In genomic region chr7:1101580-1102431, GRCh38 we compare ENCODE assay signal across 15 cellular contexts. TPM values are rescaled to one million over a fixed set of nuclear protein-coding genes. Genes with fewer than 3 reads are reported as not detected.
DNase-seq lines count a peak whose midpoint lies in the region; ATAC-seq, FAIRE-seq and TF ChIP-seq lines count a peak whose summit lies in the region.
"Had no signal": no experiment of that assay in that cellular context is flagged by ENCODE, and none has a peak within 500 bp of the region (broad histone marks: within the 10 kb centered on the region; RNA-seq: fewer than 3 reads in every experiment).

No MANE protein-coding gene starts in this region.

- FAIRE-seq in HepG2 (lab: Jason Lieb, UNC), result peak; percentile 34
- FAIRE-seq: K562 had no signal

- TF ChIP-seq RAD21 in HepG2 (CRISPR knock-in tag; IDR thresholded peaks at IDR 0.05), result no peak

- 0 out of 2 replicates have a peak overlapping the region, but pooled peaks have one; percentile 7 for H3K9ac ChIP-seq in HepG2 (ENCODE audit: insufficient read depth, low read depth, low read length)

- peaks cover 12 to 23% of the 10 kb centered on the region in 2 experiments; a peak in 4 of 5 replicates for H3K36me3 ChIP-seq in HepG2 (replicated peaks in 1 of 2; ENCODE audit: control insufficient read depth in 1 of 2, insufficient read depth in 2 of 2, low read length in 2 of 2)
- H3K36me3 ChIP-seq in spleen, result peaks cover 0 to 8% (median 0%) of the 10 kb centered on the region in 6 donors

- ATAC-seq in HepG2, result peak; percentile 70
- ATAC-seq in HG03457 (IDR thresholded peaks at IDR 0.05; ENCODE audit: unreplicated experiment), result no peak
- ATAC-seq in HG03097 (IDR thresholded peaks at IDR 0.05; ENCODE audit: low FRiP score, unreplicated experiment), result no peak
- ATAC-seq: K562, T-cell had no signal

- peaks cover 12% of the 10 kb centered on the region for H3K36me3 Mint-ChIP-seq in osteocyte (ENCODE audit: unreplicated experiment)

- no peak overlapping the region for H3K4me3 ChIP-seq in HepG2 (replicated peaks in 1 of 3; ENCODE audit: insufficient read depth in 1 of 3, low read depth in 2 of 3, low read length in 3 of 3)
- H3K4me3 ChIP-seq in spleen, result no peak overlapping the region
- H3K4me3 ChIP-seq: K562, testis had no signal

- TF ChIP-seq EP300 in HepG2 (IDR thresholded peaks at IDR 0.05; ENCODE audit: low read depth in 2 of 2, low read length in 2 of 2), result no peak
- no peak for TF ChIP-seq EP300 in HepG2 (CRISPR knock-in tag; IDR thresholded peaks at IDR 0.05; ENCODE audit: borderline replicate concordance)

- TF ChIP-seq POLR2A in HepG2 (IDR thresholded peaks at IDR 0.05; ENCODE audit: insufficient read depth in 1 of 2, low read depth in 2 of 2, low read length in 2 of 2) (no peak), spleen (IDR thresholded peaks at IDR 0.05) (no peak)

- peak overlapping the region; percentile 53 for H3K4me2 ChIP-seq in HepG2 (ENCODE audit: low read depth, low read length)

- DNase-seq in HuH-7 (ENCODE audit: low spot score) (peak; percentile 53), astrocyte of the hippocampus (ENCODE audit: low read depth, low spot score) (peak; percentile 82), HepG2 (ENCODE audit: low spot score) (peak; percentile 75), spleen (peak; percentile 65), AG08395 (ENCODE audit: low spot score) (no peak), osteocyte (ENCODE audit: extremely low spot score, unreplicated experiment) (no peak)
- DNase-seq: activated effector memory CD4-positive, alpha-beta T cell treated with anti-CD3 and anti-CD28 coated beads, Interleukin-2, amount 50 U/mL, for 16 hours; NCI-H1048; T-cell; testis; WERI-Rb-1 had no signal

- in situ Hi-C loops in HepG2 (cut with HindIII; ENCODE audit: extremely low pct_ligation_motif_present, low pct_unique_long_range_greater_than_20kb), result no loop called here

- no peaks in the 10 kb centered on the region for H3K27me3 ChIP-seq in HepG2 (ENCODE audit: control insufficient read depth in 1 of 2, insufficient read depth in 2 of 2, low read length in 2 of 2)
- H3K27me3 ChIP-seq in spleen (replicated peaks in 1 of 7), result no peaks in the 10 kb centered on the region
- H3K27me3 ChIP-seq: testis had no signal

- H3K27me3 Mint-ChIP-seq in osteocyte (ENCODE audit: unreplicated experiment), result no peaks in the 10 kb centered on the region

- peak overlapping the region; percentile 35 for H3K27ac ChIP-seq in HepG2 (ENCODE audit: extremely low read length, insufficient read depth, low read length)
- H3K27ac ChIP-seq in spleen, result no peak overlapping the region
- H3K27ac ChIP-seq: C4-2B, testis, WERI-Rb-1 had no signal

- 50% methylated on average over 20 of the region's 47 CpGs for WGBS in HepG2 (ENCODE audit: low lambda C conversion rate)
- 87 to 93% (median 93%) methylated on average over 28 to 47 of the region's 47 CpGs for WGBS in spleen, 5 donors

- intact Hi-C loops in HepG2 (cut with micrococcal nuclease; ENCODE audit: unreplicated experiment), result loop anchor here (2.0 kb wide), 1 partner anchor 75 kb away; no protein-coding TSS in a partner anchor
- intact Hi-C loops in spleen (cut with DNase I; ENCODE audit: low total_unique reads), result no loop called here

- H3K27ac Mint-ChIP-seq in osteocyte (ENCODE audit: unreplicated experiment), result no peak overlapping the region
- H3K27ac Mint-ChIP-seq: T-cell had no signal

- H3K9me3 ChIP-seq in HepG2 (ENCODE audit: low read length) (no peaks in the 10 kb centered on the region), spleen (no peaks in the 10 kb centered on the region)
- H3K9me3 ChIP-seq: testis had no signal

- H2AFZ ChIP-seq in HepG2 (ENCODE audit: low read length), result no peak overlapping the region

- H3K4me3 Mint-ChIP-seq in osteocyte (ENCODE audit: unreplicated experiment), result no peak overlapping the region
- H3K4me3 Mint-ChIP-seq: T-cell had no signal

- H3K4me1 ChIP-seq in HepG2 (ENCODE audit: insufficient read depth, low read length), result peaks cover 38% of the 10 kb centered on the region
- H3K4me1 ChIP-seq in spleen, result peaks cover 0 to 34% (median 11%) of the 10 kb centered on the region in 6 donors
- H3K4me1 ChIP-seq: testis had no signal

- H3K4me1 Mint-ChIP-seq in osteocyte (ENCODE audit: unreplicated experiment), result peaks cover 39% of the 10 kb centered on the region

- POLR2A ChIA-PET in HepG2 (lab: Yijun Ruan, JAX), result interaction anchor here (0.7 to 5.1 kb wide), 11 partner anchors 10 to 128 kb away, joined by 3 to 59 read pairs (median 8); partner anchors contain the start of genes GPER1 and ZFAND2A

- TF ChIP-seq CTCF in HepG2 (CRISPR knock-in tag; IDR thresholded peaks at IDR 0.05) (no peak), spleen (IDR thresholded peaks at IDR 0.05 in 8 of 11, conservative IDR thresholded peaks at IDR 0.05 in 3 of 11) (no peak), osteocyte (IDR thresholded peaks at IDR 0.05) (no peak)

- H3K79me2 ChIP-seq in HepG2 (ENCODE audit: insufficient read depth, low read length), result peaks cover 30% of the 10 kb centered on the region

- H4K20me1 ChIP-seq in HepG2 (ENCODE audit: insufficient read depth, low read length), result no peaks in the 10 kb centered on the region

- no peaks in the 10 kb centered on the region for H3K9me3 Mint-ChIP-seq in osteocyte (ENCODE audit: unreplicated experiment)

- no TSS peak for BruUV-seq in HepG2 (replicated peaks; lab: Mats Ljungman, UMichigan)

- CTCF ChIA-PET in HepG2 (lab: Yijun Ruan, JAX; ENCODE audit: low intra/inter-chr PET ratio, low total read pairs), result no interaction called here

RNA-seq across cellular contexts. Expression of gene GPER1, which starts 13.9 kb away (rescaled TPM):
- total RNA-seq in HepG2 (2016; rRNA removed; fragmentation: Illumina TruSeq; extraction: Trizol) (15.2 and 19.7 TPM in 2 replicates), spleen (10 to 100 TPM in 1 of 7 donors, 1 to 10 TPM in 6; 3.0 to 14.2 (median 6.1) TPM), osteocyte (2.5 and 3.0 TPM in 2 replicates)
- 11.8 and 14.0 TPM in 2 replicates for total RNA-seq in HepG2 (2016; cell fraction: cytosol; rRNA removed; fragmentation: Illumina TruSeq; extraction: Trizol; ENCODE audit: low read depth)
- 14.3 and 19.8 TPM in 2 replicates for total RNA-seq in HepG2 (2016; cell fraction: insoluble cytoplasmic fraction; rRNA removed; fragmentation: Illumina TruSeq; extraction: Trizol)
- 22.2 and 30.5 TPM in 2 replicates for total RNA-seq in HepG2 (2016; cell fraction: membrane; rRNA removed; fragmentation: Illumina TruSeq; extraction: Trizol)
- 13.6 and 15.7 TPM in 2 replicates for total RNA-seq in HepG2 (2016; cell fraction: nucleus; rRNA removed; fragmentation: Illumina TruSeq; extraction: Trizol)
- polyA plus RNA-seq in HepG2 (2011; rRNA removed) (12.7 and 16.4 TPM in 2 replicates), spleen (1 to 10 TPM; 3.7 to 6.4 (median 3.9) TPM)
- 14.9 and 19.2 TPM in 2 replicates for polyA plus RNA-seq in HepG2 (2011; cell fraction: cytosol; rRNA removed)
- polyA plus RNA-seq in HepG2 (2011; cell fraction: nucleus; rRNA removed), result 55.4 and 63.5 TPM in 2 replicates
- 10.5 and 10.7 TPM in 2 replicates for polyA plus RNA-seq in HepG2 (2012)
- 9.9 and 11.3 TPM in 2 replicates for polyA plus RNA-seq in HepG2 (2016; cell fraction: cytosol; fragmentation: Illumina TruSeq; extraction: Trizol; ENCODE audit: low read depth)
- 17.5 and 21.3 TPM in 2 replicates for polyA plus RNA-seq in HepG2 (2016; cell fraction: insoluble cytoplasmic fraction; fragmentation: Illumina TruSeq; extraction: Trizol; ENCODE audit: low read depth)
- polyA plus RNA-seq in HepG2 (2016; cell fraction: membrane; fragmentation: Illumina TruSeq; extraction: Trizol; ENCODE audit: low read depth), result 22.0 and 22.5 TPM in 2 replicates
- 36.9 and 39.6 TPM in 2 replicates for polyA plus RNA-seq in HepG2 (2016; cell fraction: nucleus; fragmentation: Illumina TruSeq; extraction: Trizol; ENCODE audit: insufficient read depth, low read depth)
- polyA minus RNA-seq in HepG2 (2011; rRNA and poly(A)+ RNA removed; ENCODE audit: low replicate concordance), result 7.5 and 47.4 TPM in 2 replicates
- polyA minus RNA-seq in HepG2 (2011; cell fraction: cytosol; rRNA and poly(A)+ RNA removed), result 11.5 and 13.4 TPM in 2 replicates
- polyA minus RNA-seq in HepG2 (2011; cell fraction: nucleus; rRNA and poly(A)+ RNA removed), result 4.2 and 5.7 TPM in 2 replicates

RNA-seq across cellular contexts. Expression of gene GPR146, which starts 57.5 kb away (rescaled TPM):
- total RNA-seq in HepG2 (2016; rRNA removed; fragmentation: Illumina TruSeq; extraction: Trizol) (0.84 and 2.0 TPM in 2 replicates), spleen (10 to 100 TPM in 5 of 7 donors, 1 to 10 TPM in 2; 7.1 to 19.2 (median 13.3) TPM), osteocyte (1.9 and 2.8 TPM in 2 replicates)
- total RNA-seq in HepG2 (2016; cell fraction: cytosol; rRNA removed; fragmentation: Illumina TruSeq; extraction: Trizol; ENCODE audit: low read depth), result 0.91 and 1.1 TPM in 2 replicates
- total RNA-seq in HepG2 (2016; cell fraction: insoluble cytoplasmic fraction; rRNA removed; fragmentation: Illumina TruSeq; extraction: Trizol), result 0.89 and 1.2 TPM in 2 replicates
- 1.9 and 2.7 TPM in 2 replicates for total RNA-seq in HepG2 (2016; cell fraction: membrane; rRNA removed; fragmentation: Illumina TruSeq; extraction: Trizol)
- 1.1 and 3.4 TPM in 2 replicates for total RNA-seq in HepG2 (2016; cell fraction: nucleus; rRNA removed; fragmentation: Illumina TruSeq; extraction: Trizol)
- polyA plus RNA-seq in HepG2 (2011; rRNA removed) (15.9 and 17.2 TPM in 2 replicates), spleen (1 to 10 TPM; 3.9 to 7.3 (median 5.0) TPM)
- polyA plus RNA-seq in HepG2 (2011; cell fraction: cytosol; rRNA removed), result 11.4 and 22.4 TPM in 2 replicates
- polyA plus RNA-seq in HepG2 (2011; cell fraction: nucleus; rRNA removed), result 18.2 and 25.0 TPM in 2 replicates
- polyA plus RNA-seq in HepG2 (2012), result 4.5 and 5.3 TPM in 2 replicates
- 2.1 and 2.2 TPM in 2 replicates for polyA plus RNA-seq in HepG2 (2016; cell fraction: cytosol; fragmentation: Illumina TruSeq; extraction: Trizol; ENCODE audit: low read depth)
- 0.78 and 1.3 TPM in 2 replicates for polyA plus RNA-seq in HepG2 (2016; cell fraction: insoluble cytoplasmic fraction; fragmentation: Illumina TruSeq; extraction: Trizol; ENCODE audit: low read depth)
- polyA plus RNA-seq in HepG2 (2016; cell fraction: membrane; fragmentation: Illumina TruSeq; extraction: Trizol; ENCODE audit: low read depth), result 2.3 and 3.4 TPM in 2 replicates
- 2.2 and 2.5 TPM in 2 replicates for polyA plus RNA-seq in HepG2 (2016; cell fraction: nucleus; fragmentation: Illumina TruSeq; extraction: Trizol; ENCODE audit: insufficient read depth, low read depth)
- polyA minus RNA-seq in HepG2 (2011; rRNA and poly(A)+ RNA removed; ENCODE audit: low replicate concordance), result 0.87 and 47.8 TPM in 2 replicates
- 6.9 and 9.1 TPM in 2 replicates for polyA minus RNA-seq in HepG2 (2011; cell fraction: cytosol; rRNA and poly(A)+ RNA removed)
- polyA minus RNA-seq in HepG2 (2011; cell fraction: nucleus; rRNA and poly(A)+ RNA removed), result 9.3 and 14.0 TPM in 2 replicates

RNA-seq across cellular contexts. Expression of gene ZFAND2A, which starts 58.2 kb away (rescaled TPM):
- 140 and 171 TPM in 2 replicates for total RNA-seq in HepG2 (2016; rRNA removed; fragmentation: Illumina TruSeq; extraction: Trizol)
- total RNA-seq in HepG2 (2016; cell fraction: cytosol; rRNA removed; fragmentation: Illumina TruSeq; extraction: Trizol; ENCODE audit: low read depth), result 81.0 and 93.7 TPM in 2 replicates
- 144 and 177 TPM in 2 replicates for total RNA-seq in HepG2 (2016; cell fraction: insoluble cytoplasmic fraction; rRNA removed; fragmentation: Illumina TruSeq; extraction: Trizol)
- 105 and 123 TPM in 2 replicates for total RNA-seq in HepG2 (2016; cell fraction: membrane; rRNA removed; fragmentation: Illumina TruSeq; extraction: Trizol)
- 76.5 and 85.9 TPM in 2 replicates for total RNA-seq in HepG2 (2016; cell fraction: nucleus; rRNA removed; fragmentation: Illumina TruSeq; extraction: Trizol)
- polyA plus RNA-seq in HepG2 (2011; rRNA removed), result 153 and 155 TPM in 2 replicates
- polyA plus RNA-seq in HepG2 (2011; cell fraction: cytosol; rRNA removed), result 116 and 139 TPM in 2 replicates
- 105 and 133 TPM in 2 replicates for polyA plus RNA-seq in HepG2 (2011; cell fraction: nucleus; rRNA removed)
- 91.5 and 117 TPM in 2 replicates for polyA plus RNA-seq in HepG2 (2012)
- polyA plus RNA-seq in HepG2 (2016; cell fraction: cytosol; fragmentation: Illumina TruSeq; extraction: Trizol; ENCODE audit: low read depth), result 71.0 and 75.6 TPM in 2 replicates
- polyA plus RNA-seq in HepG2 (2016; cell fraction: insoluble cytoplasmic fraction; fragmentation: Illumina TruSeq; extraction: Trizol; ENCODE audit: low read depth), result 158 and 167 TPM in 2 replicates
- 89.5 and 100 TPM in 2 replicates for polyA plus RNA-seq in HepG2 (2016; cell fraction: membrane; fragmentation: Illumina TruSeq; extraction: Trizol; ENCODE audit: low read depth)
- 146 and 157 TPM in 2 replicates for polyA plus RNA-seq in HepG2 (2016; cell fraction: nucleus; fragmentation: Illumina TruSeq; extraction: Trizol; ENCODE audit: insufficient read depth, low read depth)
- 24.9 and 155 TPM in 2 replicates for polyA minus RNA-seq in HepG2 (2011; rRNA and poly(A)+ RNA removed; ENCODE audit: low replicate concordance)
- 40.2 and 55.3 TPM in 2 replicates for polyA minus RNA-seq in HepG2 (2011; cell fraction: cytosol; rRNA and poly(A)+ RNA removed)
- polyA minus RNA-seq in HepG2 (2011; cell fraction: nucleus; rRNA and poly(A)+ RNA removed), result 50.2 and 66.8 TPM in 2 replicates
- 10 to 100 TPM; 18.3 to 40.3 (median 22.9) TPM for total RNA-seq in spleen
- polyA plus RNA-seq in spleen, result 10 to 100 TPM; 31.4 to 41.7 (median 32.7) TPM
- total RNA-seq in osteocyte, result 17.1 and 18.3 TPM in 2 replicates

Comparison
In these comparisons a context has a peak if more than half of its experiments do, and no peak if none do; other contexts are left out.
1. DNase-seq: peak in HuH-7 (single experiment), astrocyte of the hippocampus (single experiment), HepG2 (single experiment) and spleen (single experiment); none in AG08395 (single experiment) and osteocyte (single experiment).